8 cellular contexts compared by ENCODE assay signal in the genomic region with DNA sequence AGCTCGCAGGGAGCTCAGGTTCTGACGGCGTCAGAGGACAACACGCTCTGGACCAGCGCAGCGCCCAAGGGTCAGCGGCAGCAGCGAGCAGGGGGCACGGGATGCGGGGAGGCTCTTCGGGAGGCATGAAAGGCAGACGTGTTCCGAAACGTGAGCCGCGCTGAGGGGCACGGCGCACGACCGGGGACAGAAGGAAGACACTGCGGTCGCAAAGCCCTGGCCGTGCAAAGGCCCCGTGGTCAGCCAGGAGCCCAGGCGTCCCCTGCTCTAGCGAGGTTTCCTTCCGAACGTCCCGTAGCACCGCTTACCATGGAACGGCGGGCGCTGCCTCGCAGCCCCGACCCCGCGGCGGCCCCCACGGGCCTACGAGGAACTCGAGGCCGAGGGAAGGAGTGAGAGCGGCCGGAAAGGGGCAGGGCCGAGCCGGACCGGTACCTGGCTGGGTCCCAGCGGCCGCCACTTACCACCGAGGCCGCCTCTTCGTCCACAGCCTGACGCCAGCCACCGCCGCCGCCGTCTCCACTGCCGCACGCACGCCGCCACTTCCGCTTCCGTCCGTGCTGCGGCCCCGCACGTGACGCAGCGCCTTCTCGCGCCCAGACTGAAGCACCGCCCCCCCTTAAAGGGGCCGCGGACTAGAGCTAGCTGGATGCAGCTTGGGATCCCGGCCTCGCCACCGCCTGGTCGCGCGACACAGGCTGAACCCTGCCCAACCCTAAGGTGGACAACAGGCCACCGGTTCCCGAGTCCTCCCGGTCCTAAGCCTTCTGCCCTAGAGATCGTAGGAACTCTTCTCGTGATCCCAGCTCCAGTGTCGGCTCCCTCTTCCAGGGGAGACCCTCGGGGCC. TPM values are rescaled to one million over a fixed set of nuclear protein-coding genes. Genes with fewer than 3 reads are reported as not detected.
DNase-seq lines count a peak whose midpoint lies in the region; ATAC-seq and TF ChIP-seq lines count a peak whose summit lies in the region.

No MANE protein-coding gene starts in this region.

- 0% methylated on average over 17 to 22 of the region's 87 CpGs for WGBS in thyroid gland, 2 donors

- H3K4me1 ChIP-seq in thyroid gland = peaks cover 27 to 32% of the 10 kb centered on the region in 2 donors

- CTCF ChIA-PET in HEK293T (lab: Yijun Ruan, JAX) = interaction anchor here (0.6 to 1.9 kb wide), 3 partner anchors 21 to 455 kb away, joined by 3 to 5 read pairs (median 3); no protein-coding TSS in a partner anchor

- no peaks in the 10 kb centered on the region for H3K27me3 Mint-ChIP-seq in activated naive CD8-positive, alpha-beta T cell
- H3K27me3 Mint-ChIP-seq in osteocyte (ENCODE audit: unreplicated experiment) = no peaks in the 10 kb centered on the region

- peak overlapping the region; percentile 95 for H3K4me3 Mint-ChIP-seq in activated naive CD8-positive, alpha-beta T cell
- peak overlapping the region; percentile 97 for H3K4me3 Mint-ChIP-seq in osteocyte (ENCODE audit: unreplicated experiment)

- POLR2A ChIA-PET in HEK293T (lab: Yijun Ruan, JAX) = interaction anchor here (0.6 to 2.2 kb wide), 14 partner anchors 8 to 50 kb away, joined by 3 to 17 read pairs (median 6); partner anchors contain the start of genes ABHD17A, ADAT3 and SCAMP4

- intact Hi-C loops in head of caudate nucleus (cut with DNase I) (no loop called here), thyroid gland (cut with DNase I) (no loop called here)

- peak overlapping the region; percentile 94 for H3K27ac Mint-ChIP-seq in activated naive CD8-positive, alpha-beta T cell
- H3K27ac Mint-ChIP-seq in osteocyte (ENCODE audit: unreplicated experiment) = peak overlapping the region; percentile 91

- H3K27ac ChIP-seq in thyroid gland = peak overlapping the region; percentile 76 to 88 (median 77)

- no peaks in the 10 kb centered on the region for H3K27me3 ChIP-seq in thyroid gland

- no peaks in the 10 kb centered on the region for H3K36me3 Mint-ChIP-seq in activated naive CD8-positive, alpha-beta T cell
- H3K36me3 Mint-ChIP-seq in osteocyte (ENCODE audit: unreplicated experiment) = no peaks in the 10 kb centered on the region

- DNase-seq in GM03348 (ENCODE audit: low spot score) (peak; percentile 93), HEK293T (ENCODE audit: extremely low spot score) (peak; percentile 88), NB4 (ENCODE audit: low read depth) (peak; percentile 90), head of caudate nucleus (peak; percentile 88 to 98 (median 95)), osteocyte (ENCODE audit: extremely low spot score, unreplicated experiment) (peak; percentile 96), thyroid gland (peak; percentile 94 to 95)

- peak overlapping the region; percentile 81 for H3K4me3 ChIP-seq in NB4 (ENCODE audit: low read depth, low read length)
- peak overlapping the region; percentile 72 to 93 (median 85) for H3K4me3 ChIP-seq in thyroid gland (replicated peaks in 1 of 3)

- peak; percentile 64 for TF ChIP-seq POLR2A in NB4 (IDR thresholded peaks at IDR 0.05; ENCODE audit: extremely low read depth, insufficient read length)
- peak; percentile 56 to 87 for TF ChIP-seq POLR2A in thyroid gland (IDR thresholded peaks at IDR 0.05)

- no peaks in the 10 kb centered on the region for H3K9me3 Mint-ChIP-seq in activated naive CD8-positive, alpha-beta T cell (ENCODE audit: low read depth)
- no peaks in the 10 kb centered on the region for H3K9me3 Mint-ChIP-seq in osteocyte (ENCODE audit: unreplicated experiment)

- peak; percentile 95 for ATAC-seq in SK-N-SH treated with all-trans-retinoic acid at 6 μM for 48 hours

- no peaks in the 10 kb centered on the region for H3K9me3 ChIP-seq in thyroid gland

- no peaks in the 10 kb centered on the region for H3K36me3 ChIP-seq in thyroid gland

- peaks cover 19% of the 10 kb centered on the region for H3K4me1 Mint-ChIP-seq in activated naive CD8-positive, alpha-beta T cell (ENCODE audit: low read depth)
- peaks cover 22% of the 10 kb centered on the region for H3K4me1 Mint-ChIP-seq in osteocyte (ENCODE audit: unreplicated experiment)

- TF ChIP-seq CTCF in NB4 (IDR thresholded peaks at IDR 0.05; ENCODE audit: low read depth, low read length) = no peak
- TF ChIP-seq CTCF in osteocyte (IDR thresholded peaks at IDR 0.05) = no peak
- peak in 1 of 6 experiments; percentile 17 for TF ChIP-seq CTCF in thyroid gland (IDR thresholded peaks at IDR 0.05)

TF ChIP-seq in HEK293T, 16 proteins besides CTCF, POLR2A, EP300 and RAD21:
- TF ChIP-seq ELF4 (IDR thresholded peaks at IDR 0.05) (peak; percentile 95), ARNT (IDR thresholded peaks at IDR 0.05) (peak; percentile 87), L3MBTL2 (conservative IDR thresholded peaks at IDR 0.05) (peak; percentile 81), PKNOX1 (IDR thresholded peaks at IDR 0.05) (no peak)

TF ChIP-seq in SK-N-SH treated with all-trans-retinoic acid at 6 μM for 48 hours, 23 proteins besides CTCF, POLR2A, EP300 and RAD21:
- TF ChIP-seq ZFP3 (CRISPR knock-in tag; IDR thresholded peaks at IDR 0.05) = 0 out of 2 replicates have a peak, but pooled peaks have one; percentile 11
- TF ChIP-seq ISL1 (CRISPR knock-in tag; IDR thresholded peaks at IDR 0.05) = no peak

RNA-seq across cellular contexts. Expression of gene ABHD17A, which starts 9.4 kb away (rescaled TPM):
- total RNA-seq in osteocyte = 63.4 and 64.0 TPM in 2 replicates
- 100 to 1,000 TPM in 1 of 4 donors, 10 to 100 TPM in 3; 86.8 to 134 (median 91.4) TPM for total RNA-seq in thyroid gland

RNA-seq across cellular contexts. Expression of gene KLF16, which starts 12.5 kb away (rescaled TPM):
- total RNA-seq in osteocyte (25.1 and 26.3 TPM in 2 replicates), thyroid gland (1 to 10 TPM; 1.8 to 6.4 (median 3.4) TPM)

RNA-seq across cellular contexts. Expression of gene REXO1, which starts 27.6 kb away (rescaled TPM):
- total RNA-seq in osteocyte (29.8 and 39.3 TPM in 2 replicates), thyroid gland (10 to 100 TPM; 14.0 to 21.8 (median 17.2) TPM)

RNA-seq across cellular contexts. Expression of gene ADAT3, which starts 29.3 kb away (rescaled TPM):
- total RNA-seq in osteocyte (6.8 and 7.4 TPM in 2 replicates), thyroid gland (10 to 100 TPM in 2 of 4 donors, 1 to 10 TPM in 2; 4.0 to 14.6 (median 8.3) TPM)

RNA-seq across cellular contexts. Expression of gene SCAMP4, which starts 29.3 kb away (rescaled TPM):
- total RNA-seq in osteocyte (75.8 and 79.4 TPM in 2 replicates), thyroid gland (100 to 1,000 TPM in 3 of 4 donors, 10 to 100 TPM in 1; 69.5 to 269 (median 137) TPM)

Comparison
In these comparisons a context has a peak if more than half of its experiments do, and no peak if none do; other contexts are left out.
1. Peak in every context shown above with its lines: DNase-seq, ATAC-seq, H3K4me3 ChIP-seq and H3K27ac ChIP-seq.